In genomic region chr3:54064486-54064885, GRCh38 we compare ENCODE assay signal across 36 cellular contexts. TPM values are rescaled to one million over a fixed set of nuclear protein-coding genes. Genes with fewer than 3 reads are reported as not detected.
"Had no signal": no experiment of that assay in that cellular context is flagged by ENCODE, and none has a peak within 500 bp of the region (broad histone marks: within the 10 kb centered on the region; RNA-seq: fewer than 3 reads in every experiment).

No MANE protein-coding gene starts in this region.

- H3K27ac ChIP-seq: adrenal gland, body of pancreas, brain microvascular endothelial cell, breast epithelium, VCaP had no signal

- ATAC-seq: activated CD8-positive, alpha-beta T cell treated with anti-CD3 and anti-CD28 coated beads for 36 hours; activated naive CD4-positive, alpha-beta T cell treated with anti-CD3 and anti-CD28 coated beads, Interleukin-2, amount 50 U/mL, for 72 hours; activated T-cell treated with anti-CD3 and anti-CD28 coated beads, Interleukin-2, amount 50 U/mL, for 4 hours; activated T-cell treated with anti-CD3 and anti-CD28 coated beads, Interleukin-2, amount 50 U/mL, for 72 hours; activated T-helper 17 cell treated with anti-CD3 and anti-CD28 coated beads, Interleukin-2, amount 50 U/mL, for 72 hours; body of pancreas had no signal

- H3K4me3 ChIP-seq: adrenal gland, body of pancreas, breast epithelium had no signal

- H3K27me3 ChIP-seq: body of pancreas, brain microvascular endothelial cell, breast epithelium had no signal

- H3K36me3 ChIP-seq: adrenal gland, brain microvascular endothelial cell, breast epithelium had no signal

- H3K4me1 ChIP-seq: adrenal gland, body of pancreas, breast epithelium had no signal

- H3K9me3 ChIP-seq: adrenal gland, body of pancreas, breast epithelium had no signal

- FAIRE-seq: astrocyte, colon, TTC549 had no signal

- DNase-seq: activated B cell treated with CpG ODN at 0.5 μM for 24 hours; activated CD4-positive, alpha-beta memory T cell treated with anti-CD3 and anti-CD28 coated beads for 36 hours; activated CD4-positive, alpha-beta T cell treated with anti-CD3 and anti-CD28 coated beads for 4 hours; activated CD4-positive, alpha-beta T cell treated with anti-CD3 and anti-CD28 coated beads, Interleukin-2, amount 10 ng/mL, durations not matched to agents 24 days and 14 days; activated CD4-positive, alpha-beta T cell treated with anti-CD3 and anti-CD28 coated beads, Interleukin-2, amount 50 U/mL, for 1 hour; activated CD4-positive, alpha-beta T cell treated with anti-CD3 and anti-CD28 coated beads, Interleukin-2, amount 50 U/mL, for 4 hours; activated CD4-positive, CD25-positive, alpha-beta regulatory T cell treated with anti-CD3 and anti-CD28 coated beads, Interleukin-2, amount 50 U/mL, for 72 hours; activated CD8-positive, alpha-beta memory T cell treated with anti-CD3 and anti-CD28 coated beads, Interleukin-2, amount 50 U/mL, for 4 hours; activated CD8-positive, alpha-beta T cell treated with anti-CD3 and anti-CD28 coated beads for 36 hours; activated effector memory CD4-positive, alpha-beta T cell treated with anti-CD3 and anti-CD28 coated beads, Interleukin-2, amount 50 U/mL, for 16 hours; activated gamma-delta T cell treated with Interleukin-2 at 50 U/mL for 16 hours; activated naive CD4-positive, alpha-beta T cell; activated naive CD4-positive, alpha-beta T cell treated with anti-CD3 and anti-CD28 coated beads for 36 hours; activated naive CD4-positive, alpha-beta T cell treated with anti-CD3 and anti-CD28 coated beads, Interleukin-2, amount 50 U/mL, for 16 hours; activated naive CD8-positive, alpha-beta T cell treated with anti-CD3 and anti-CD28 coated beads for 36 hours; activated T-cell treated with anti-CD3 and anti-CD28 coated beads for 4 hours; activated T-cell treated with anti-CD3 and anti-CD28 coated beads, Interleukin-2, amount 50 U/mL, for 1 hour; activated T-cell treated with anti-CD3 and anti-CD28 coated beads, Interleukin-2, amount 50 U/mL, for 4 hours; activated T-cell treated with anti-CD3 and anti-CD28 coated beads, Interleukin-2, amount 50 U/mL, for 72 hours; adrenal gland; amniotic stem cell; aorta; body of pancreas; brain microvascular endothelial cell; central memory CD4-positive, alpha-beta T cell; T-helper 2 cell; T-helper 9 cell had no signal

RNA-seq across cellular contexts. Expression of gene CACNA2D3, which starts 57.9 kb away (rescaled TPM):
- total RNA-seq: activated B cell treated with CpG ODN at 0.5 μM for 24 hours; activated CD4-positive, alpha-beta memory T cell treated with anti-CD3 and anti-CD28 coated beads for 36 hours; activated CD4-positive, alpha-beta T cell treated with anti-CD3 and anti-CD28 coated beads, Interleukin-2, amount 10 ng/mL, durations not matched to agents 24 days and 14 days; activated CD8-positive, alpha-beta memory T cell treated with anti-CD3 and anti-CD28 coated beads for 36 hours; activated CD8-positive, alpha-beta T cell treated with anti-CD3 and anti-CD28 coated beads for 36 hours; activated naive CD4-positive, alpha-beta T cell treated with anti-CD3 and anti-CD28 coated beads for 36 hours; activated naive CD4-positive, alpha-beta T cell treated with anti-CD3 and anti-CD28 coated beads, Interleukin-2, amount 50 U/mL, for 72 hours; activated naive CD8-positive, alpha-beta T cell treated with anti-CD3 and anti-CD28 coated beads for 36 hours; activated T-cell treated with anti-CD3 and anti-CD28 coated beads, Interleukin-2, amount 50 U/mL, for 4 hours; activated T-cell treated with anti-CD3 and anti-CD28 coated beads, Interleukin-2, amount 50 U/mL, for 72 hours; activated T-helper 1 cell treated with anti-CD3 and anti-CD28 coated beads, Interleukin-12 subunit alpha, Interleukin-12 subunit beta, Interleukin-2, Interleukin-4 antibody, amounts not matched to agents 30 ng/mL and 10 ng/mL and 1 ng/mL, durations not matched to agents 14 hours and 24 hours and 36 hours; activated T-helper 17 cell treated with anti-CD3 and anti-CD28 coated beads, Interleukin-2, amount 50 U/mL, for 72 hours; body of pancreas had no signal
